ENCODE assay signal across 1 cellular context in genomic region chr17:3794152-3794889, GRCh38.
TF ChIP-seq lines count a peak whose summit lies in the region.
"Not testable (repeated sequence)": the region's sequence is repeated elsewhere in the genome, so short reads cannot be mapped to it uniquely, and the experiment has no call there.

No MANE protein-coding gene starts in this region.

TF ChIP-seq in HepG2, 621 proteins besides CTCF, POLR2A, EP300 and RAD21 (continues in another document):
- TF ChIP-seq ZNF337 (CRISPR knock-in tag; IDR thresholded peaks at IDR 0.05; ENCODE audit: borderline replicate concordance, low read depth) (peak; percentile 80; the same call in 1 of the 2 replicates), CREB1 (IDR thresholded peaks at IDR 0.05) (peak; percentile 65), CREM (IDR thresholded peaks at IDR 0.05) (0 out of 2 replicates have a peak, but pooled peaks have one; percentile 38), ZNF816 (CRISPR knock-in tag; IDR thresholded peaks at IDR 0.05; ENCODE audit: borderline replicate concordance) (0 out of 2 replicates have a peak, but pooled peaks have one; percentile 46), GATAD2A (CRISPR knock-in tag; IDR thresholded peaks at IDR 0.05) (peak; percentile 86), ZNF747 (CRISPR knock-in tag; IDR thresholded peaks at IDR 0.05; ENCODE audit: borderline replicate concordance) (peak; percentile 62; the same call in 1 of the 2 replicates), PHF21A (CRISPR knock-in tag; IDR thresholded peaks at IDR 0.05) (0 out of 2 replicates have a peak, but pooled peaks have one; percentile 12), NFATC3 (CRISPR knock-in tag; IDR thresholded peaks at IDR 0.05) (0 out of 2 replicates have a peak, but pooled peaks have one; percentile 24), ZNF33A (CRISPR knock-in tag; IDR thresholded peaks at IDR 0.05; ENCODE audit: borderline replicate concordance) (0 out of 2 replicates have a peak, but pooled peaks have one; percentile 34), ZNF460 (CRISPR knock-in tag; IDR thresholded peaks at IDR 0.05; ENCODE audit: borderline replicate concordance) (peak; percentile 24; the same call in 1 of the 2 replicates), ZFP82 (CRISPR knock-in tag; IDR thresholded peaks at IDR 0.05; ENCODE audit: borderline replicate concordance) (peak; percentile 94), NCOA2 (CRISPR knock-in tag; IDR thresholded peaks at IDR 0.05) (peak; percentile 55; the same call in 1 of the 2 replicates), ZNF598 (CRISPR knock-in tag; IDR thresholded peaks at IDR 0.05; ENCODE audit: borderline replicate concordance) (0 out of 2 replicates have a peak, but pooled peaks have one; percentile 20), ZMAT3 (CRISPR knock-in tag; conservative IDR thresholded peaks at IDR 0.05) (peak; percentile 61; the same call in 1 of the 2 replicates), GMEB1 (CRISPR knock-in tag; IDR thresholded peaks at IDR 0.05; ENCODE audit: borderline replicate concordance) (0 out of 2 replicates have a peak, but pooled peaks have one; percentile 17), ZNF770 (CRISPR knock-in tag; IDR thresholded peaks at IDR 0.05) (peak; percentile 12; the same call in 1 of the 2 replicates), ZNF776 (CRISPR knock-in tag; IDR thresholded peaks at IDR 0.05) (peak; percentile 77; the same call in 1 of the 2 replicates), RFXANK (CRISPR knock-in tag; IDR thresholded peaks at IDR 0.05) (0 out of 2 replicates have a peak, but pooled peaks have one; percentile 3), ARID5B (CRISPR knock-in tag; IDR thresholded peaks at IDR 0.05) (peak; percentile 61; the same call in 1 of the 2 replicates), PREB (CRISPR knock-in tag; IDR thresholded peaks at IDR 0.05) (0 out of 2 replicates have a peak, but pooled peaks have one; percentile 67), ZNF543 (CRISPR knock-in tag; IDR thresholded peaks at IDR 0.05) (peak; percentile 1; the same call in 1 of the 2 replicates), ZNF33B (CRISPR knock-in tag; IDR thresholded peaks at IDR 0.05) (0 out of 2 replicates have a peak, but pooled peaks have one; percentile 66), MAF1 (CRISPR knock-in tag; IDR thresholded peaks at IDR 0.05; ENCODE audit: borderline replicate concordance) (0 out of 2 replicates have a peak, but pooled peaks have one; percentile 40), ZNF441 (CRISPR knock-in tag; IDR thresholded peaks at IDR 0.05; ENCODE audit: borderline replicate concordance) (peak; percentile 63; the same call in 1 of the 2 replicates), FOXP1 (CRISPR knock-in tag; IDR thresholded peaks at IDR 0.05) (0 out of 2 replicates have a peak, but pooled peaks have one; percentile 18), GLI4 (CRISPR knock-in tag; IDR thresholded peaks at IDR 0.05; ENCODE audit: borderline replicate concordance) (0 out of 2 replicates have a peak, but pooled peaks have one; percentile 65), MAFK (conservative IDR thresholded peaks at IDR 0.05 in 1 of 2, IDR thresholded peaks at IDR 0.05 in 1 of 2; ENCODE audit: low read length in 2 of 2) (0 out of 4 replicates have a peak, but pooled peaks of 1 of the 2 experiments have one; percentile 13), ZNF607 (CRISPR knock-in tag; IDR thresholded peaks at IDR 0.05; ENCODE audit: borderline replicate concordance) (0 out of 2 replicates have a peak, but pooled peaks have one; percentile 41), ZNF501 (CRISPR knock-in tag; IDR thresholded peaks at IDR 0.05) (0 out of 2 replicates have a peak, but pooled peaks have one; percentile 40), ZNF768 (CRISPR knock-in tag; IDR thresholded peaks at IDR 0.05) (peak; percentile 6; the same call in 1 of the 2 replicates), ZNF670 (CRISPR knock-in tag; IDR thresholded peaks at IDR 0.05; ENCODE audit: borderline replicate concordance) (0 out of 2 replicates have a peak, but pooled peaks have one; percentile 91), ZSCAN20 (CRISPR knock-in tag; IDR thresholded peaks at IDR 0.05; ENCODE audit: borderline replicate concordance) (0 out of 2 replicates have a peak, but pooled peaks have one; percentile 31), ZNF317 (CRISPR knock-in tag; IDR thresholded peaks at IDR 0.05) (0 out of 2 replicates have a peak, but pooled peaks have one; percentile 42), SALL1 (CRISPR knock-in tag; IDR thresholded peaks at IDR 0.05) (peak; percentile 72; the same call in 1 of the 2 replicates), BHLHE40 (IDR thresholded peaks at IDR 0.05; ENCODE audit: low read length) (peak; percentile 65), TBX2 (CRISPR knock-in tag; IDR thresholded peaks at IDR 0.05; ENCODE audit: borderline replicate concordance) (peak; percentile 50; the same call in 1 of the 2 replicates), ZNF44 (CRISPR knock-in tag; IDR thresholded peaks at IDR 0.05) (peak; percentile 69; the same call in 1 of the 2 replicates), XBP1 (CRISPR knock-in tag; IDR thresholded peaks at IDR 0.05) (0 out of 2 replicates have a peak, but pooled peaks have one; percentile 47)
- not testable (repeated sequence) for TF ChIP-seq CREB1 (CRISPR knock-in tag; IDR thresholded peaks at IDR 0.05); CREM (CRISPR knock-in tag; IDR thresholded peaks at IDR 0.05); FOXP1 (IDR thresholded peaks at IDR 0.05)
- TF ChIP-seq, protein P1, sequence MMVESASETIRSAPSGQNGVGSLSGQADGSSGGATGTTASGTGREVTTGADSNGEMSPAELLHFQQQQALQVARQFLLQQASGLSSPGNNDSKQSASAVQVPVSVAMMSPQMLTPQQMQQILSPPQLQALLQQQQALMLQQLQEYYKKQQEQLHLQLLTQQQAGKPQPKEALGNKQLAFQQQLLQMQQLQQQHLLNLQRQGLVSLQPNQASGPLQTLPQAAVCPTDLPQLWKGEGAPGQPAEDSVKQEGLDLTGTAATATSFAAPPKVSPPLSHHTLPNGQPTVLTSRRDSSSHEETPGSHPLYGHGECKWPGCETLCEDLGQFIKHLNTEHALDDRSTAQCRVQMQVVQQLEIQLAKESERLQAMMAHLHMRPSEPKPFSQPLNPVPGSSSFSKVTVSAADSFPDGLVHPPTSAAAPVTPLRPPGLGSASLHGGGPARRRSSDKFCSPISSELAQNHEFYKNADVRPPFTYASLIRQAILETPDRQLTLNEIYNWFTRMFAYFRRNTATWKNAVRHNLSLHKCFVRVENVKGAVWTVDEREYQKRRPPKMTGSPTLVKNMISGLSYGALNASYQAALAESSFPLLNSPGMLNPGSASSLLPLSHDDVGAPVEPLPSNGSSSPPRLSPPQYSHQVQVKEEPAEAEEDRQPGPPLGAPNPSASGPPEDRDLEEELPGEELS (CRISPR knock-in tag; IDR thresholded peaks at IDR 0.05), result peak; percentile 56; the same call in 1 of the 2 replicates
- TF ChIP-seq, protein P2, sequence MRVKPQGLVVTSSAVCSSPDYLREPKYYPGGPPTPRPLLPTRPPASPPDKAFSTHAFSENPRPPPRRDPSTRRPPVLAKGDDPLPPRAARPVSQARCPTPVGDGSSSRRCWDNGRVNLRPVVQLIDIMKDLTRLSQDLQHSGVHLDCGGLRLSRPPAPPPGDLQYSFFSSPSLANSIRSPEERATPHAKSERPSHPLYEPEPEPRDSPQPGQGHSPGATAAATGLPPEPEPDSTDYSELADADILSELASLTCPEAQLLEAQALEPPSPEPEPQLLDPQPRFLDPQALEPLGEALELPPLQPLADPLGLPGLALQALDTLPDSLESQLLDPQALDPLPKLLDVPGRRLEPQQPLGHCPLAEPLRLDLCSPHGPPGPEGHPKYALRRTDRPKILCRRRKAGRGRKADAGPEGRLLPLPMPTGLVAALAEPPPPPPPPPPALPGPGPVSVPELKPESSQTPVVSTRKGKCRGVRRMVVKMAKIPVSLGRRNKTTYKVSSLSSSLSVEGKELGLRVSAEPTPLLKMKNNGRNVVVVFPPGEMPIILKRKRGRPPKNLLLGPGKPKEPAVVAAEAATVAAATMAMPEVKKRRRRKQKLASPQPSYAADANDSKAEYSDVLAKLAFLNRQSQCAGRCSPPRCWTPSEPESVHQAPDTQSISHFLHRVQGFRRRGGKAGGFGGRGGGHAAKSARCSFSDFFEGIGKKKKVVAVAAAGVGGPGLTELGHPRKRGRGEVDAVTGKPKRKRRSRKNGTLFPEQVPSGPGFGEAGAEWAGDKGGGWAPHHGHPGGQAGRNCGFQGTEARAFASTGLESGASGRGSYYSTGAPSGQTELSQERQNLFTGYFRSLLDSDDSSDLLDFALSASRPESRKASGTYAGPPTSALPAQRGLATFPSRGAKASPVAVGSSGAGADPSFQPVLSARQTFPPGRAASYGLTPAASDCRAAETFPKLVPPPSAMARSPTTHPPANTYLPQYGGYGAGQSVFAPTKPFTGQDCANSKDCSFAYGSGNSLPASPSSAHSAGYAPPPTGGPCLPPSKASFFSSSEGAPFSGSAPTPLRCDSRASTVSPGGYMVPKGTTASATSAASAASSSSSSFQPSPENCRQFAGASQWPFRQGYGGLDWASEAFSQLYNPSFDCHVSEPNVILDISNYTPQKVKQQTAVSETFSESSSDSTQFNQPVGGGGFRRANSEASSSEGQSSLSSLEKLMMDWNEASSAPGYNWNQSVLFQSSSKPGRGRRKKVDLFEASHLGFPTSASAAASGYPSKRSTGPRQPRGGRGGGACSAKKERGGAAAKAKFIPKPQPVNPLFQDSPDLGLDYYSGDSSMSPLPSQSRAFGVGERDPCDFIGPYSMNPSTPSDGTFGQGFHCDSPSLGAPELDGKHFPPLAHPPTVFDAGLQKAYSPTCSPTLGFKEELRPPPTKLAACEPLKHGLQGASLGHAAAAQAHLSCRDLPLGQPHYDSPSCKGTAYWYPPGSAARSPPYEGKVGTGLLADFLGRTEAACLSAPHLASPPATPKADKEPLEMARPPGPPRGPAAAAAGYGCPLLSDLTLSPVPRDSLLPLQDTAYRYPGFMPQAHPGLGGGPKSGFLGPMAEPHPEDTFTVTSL (CRISPR knock-in tag; IDR thresholded peaks at IDR 0.05; ENCODE audit: borderline replicate concordance), result peak; percentile 80; the same call in 1 of the 2 replicates
